20 cellular contexts compared by ENCODE assay signal in the genomic region with DNA sequence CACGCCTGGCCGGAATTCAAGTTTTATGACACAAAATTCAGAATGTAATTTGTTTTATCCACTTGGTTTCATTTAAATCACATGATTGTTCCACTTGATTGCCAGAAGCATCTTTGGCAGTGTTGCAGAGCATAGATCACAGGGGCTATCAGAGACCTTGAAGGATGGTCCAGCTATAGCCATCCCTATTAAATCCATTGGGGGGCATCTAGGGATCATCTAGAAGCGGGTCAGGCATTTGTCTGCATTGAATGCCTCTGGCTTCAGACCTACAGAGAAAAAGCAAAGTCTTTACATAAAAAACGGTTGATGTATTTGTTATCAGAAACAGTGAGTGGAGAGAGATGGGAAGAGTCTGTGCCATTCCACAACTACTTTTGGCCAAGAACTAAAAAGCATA.
"Had no signal": no experiment of that assay in that cellular context is flagged by ENCODE, and none has a peak within 500 bp of the region (broad histone marks: within the 10 kb centered on the region; RNA-seq: fewer than 3 reads in every experiment).

No MANE protein-coding gene starts in this region.

- H3K27me3 ChIP-seq: MG63, SJSA1 had no signal

- H3K4me3 ChIP-seq: MG63, SJSA1, SK-N-MC had no signal

- FAIRE-seq: RCC 7860 had no signal

- DNase-seq: KBM-7, MG63, NCI-H1092 treated with DMSO at 0.1 percent for 48 hours, NCI-H1436, NCI-H1694 treated with DMSO at 0.1 percent for 48 hours, NCI-H1930, NCI-H2081, NCI-H2171, NCI-H226, NCI-H446, NCI-H510A, NCI-H524 treated with DMSO at 0.1 percent for 48 hours, NCI-H69, NCI-H774, Right ventricle myocardium superior, RPMI8226, SIG-M5 had no signal

- H3K36me3 ChIP-seq: MG63, SJSA1 had no signal

- H3K9me3 ChIP-seq: MG63, SJSA1 had no signal

- H3K4me1 ChIP-seq: SJSA1 had no signal

- H3K27ac ChIP-seq: SJSA1, SK-N-MC had no signal
